1 cellular context compared by ENCODE assay signal in the genomic region with DNA sequence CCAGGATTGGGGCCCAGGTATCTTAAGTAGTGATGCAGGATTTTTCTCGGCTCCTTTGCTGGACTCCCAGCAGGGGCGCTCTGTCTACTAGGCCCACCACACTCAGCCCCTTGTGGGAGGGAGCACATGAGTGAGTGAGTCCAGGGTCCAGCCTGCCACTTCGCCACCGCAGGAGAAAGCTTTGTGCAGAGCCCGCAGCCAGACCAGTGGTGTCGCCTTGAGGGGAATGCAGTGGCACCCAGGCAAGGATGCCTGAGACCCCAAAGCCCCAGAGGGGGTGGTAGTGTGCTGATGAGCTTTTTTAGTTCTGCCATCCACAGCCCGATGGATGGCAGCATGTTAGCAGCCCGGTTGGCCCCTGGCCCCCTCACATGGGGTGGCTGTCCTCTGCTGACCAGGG.
TF ChIP-seq lines count a peak whose summit lies in the region.

No MANE protein-coding gene starts in this region.

TF ChIP-seq in H1, 55 proteins besides CTCF, POLR2A, EP300 and RAD21 (continued from another document):
- TF ChIP-seq PHF8 (conservative IDR thresholded peaks at IDR 0.05; ENCODE audit: low read depth, low read length) (no peak), NRF1 (IDR thresholded peaks at IDR 0.05; ENCODE audit: low read depth, low read length) (no peak), SIRT6 (IDR thresholded peaks at IDR 0.05; ENCODE audit: low read length) (no peak), TBP (IDR thresholded peaks at IDR 0.05; ENCODE audit: low read depth, low read length) (no peak)
